In the genomic region with DNA sequence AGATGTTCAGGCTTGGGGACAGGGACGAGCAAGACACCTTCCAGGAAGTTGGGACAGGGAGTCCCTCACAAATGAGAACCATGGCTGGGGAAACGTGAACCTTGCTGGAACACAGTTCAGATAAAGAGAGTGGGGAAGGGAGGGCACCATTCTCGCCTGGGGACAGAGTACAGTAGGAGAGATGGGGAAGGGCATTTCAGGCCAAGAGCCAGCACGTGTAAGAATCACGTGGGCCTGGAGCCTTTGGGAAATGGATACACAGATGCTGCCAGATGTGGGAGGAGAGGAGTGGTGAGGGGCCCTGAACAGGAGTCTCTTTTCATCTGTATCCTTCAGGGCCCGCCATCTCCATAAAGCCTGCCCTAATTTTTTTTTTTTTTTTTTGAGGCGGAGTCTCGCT, we compare ENCODE assay signal across 14 cellular contexts. TPM values are rescaled to one million over a fixed set of nuclear protein-coding genes. Genes with fewer than 3 reads are reported as not detected.
A peak's percentile ranks its signal among the peaks of the same experiment; 100 is the strongest.
DNase-seq lines count a peak whose midpoint lies in the region; ATAC-seq and TF ChIP-seq lines count a peak whose summit lies in the region.
"Had no signal": no experiment of that assay in that cellular context is flagged by ENCODE, and none has a peak within 500 bp of the region (broad histone marks: within the 10 kb centered on the region; RNA-seq: fewer than 3 reads in every experiment).

No MANE protein-coding gene starts in this region.

- DNase-seq in Peyer's patch: peak in 2 of 3 donors; percentile 81 to 85
- peak in 1 of 2 donors; percentile 23 for DNase-seq in cardiac muscle cell (ENCODE audit: low read depth in 1 of 2, low spot score in 1 of 2)
- no peak for DNase-seq in psoas muscle
- DNase-seq in occipital lobe (lab: John Stamatoyannopoulos, UW): no peak
- no peak for DNase-seq in A172 (ENCODE audit: low spot score)
- DNase-seq in pons (ENCODE audit: low spot score): no peak
- DNase-seq: activated naive CD4-positive, alpha-beta T cell treated with Interleukin-2 at 50 U/mL for 16 hours; NCI-H1930; NCI-H748 treated with DMSO at 0.1 percent for 48 hours; stimulated activated CD4-positive, alpha-beta T cell treated with anti-CD3 and anti-CD28 coated beads, Interleukin-4, amount 100 ng/mL, for 1 hour had no signal

- H3K27ac ChIP-seq in Peyer's patch (peak overlapping the region in 3 of 4 donors; percentile 85 to 97 (median 93)), cardiac muscle cell (peak overlapping the region; percentile 39), psoas muscle (no peak overlapping the region)
- H3K27ac ChIP-seq: BLaER1, prostate gland had no signal

- H3K4me1 ChIP-seq in Peyer's patch: peaks cover 0 to 55% (median 6%) of the 10 kb centered on the region in 4 donors
- peaks cover 10% of the 10 kb centered on the region for H3K4me1 ChIP-seq in cardiac muscle cell (ENCODE audit: low read depth)
- peaks cover 10% of the 10 kb centered on the region for H3K4me1 ChIP-seq in psoas muscle
- H3K4me1 ChIP-seq: prostate gland had no signal

- TF ChIP-seq CTCF in Peyer's patch (IDR thresholded peaks at IDR 0.05) (no peak), cardiac muscle cell (IDR thresholded peaks at IDR 0.05; ENCODE audit: low read depth, low read length) (no peak), psoas muscle (IDR thresholded peaks at IDR 0.05) (no peak)

- H3K36me3 ChIP-seq in Peyer's patch: peaks cover 0 to 28% (median 0%) of the 10 kb centered on the region in 3 donors
- no peaks in the 10 kb centered on the region for H3K36me3 ChIP-seq in cardiac muscle cell
- peaks cover 4 to 79% of the 10 kb centered on the region in 2 donors for H3K36me3 ChIP-seq in psoas muscle (ENCODE audit: insufficient read depth in 1 of 2, low read depth in 1 of 2)

- TF ChIP-seq POLR2A in Peyer's patch (IDR thresholded peaks at IDR 0.05): peak in 1 of 2 donors; percentile 36

- no peak overlapping the region for H3K4me3 ChIP-seq in Peyer's patch
- no peak overlapping the region for H3K4me3 ChIP-seq in cardiac muscle cell
- no peak overlapping the region for H3K4me3 ChIP-seq in psoas muscle
- H3K4me3 ChIP-seq: BLaER1, GM23338, prostate gland had no signal

- H3K27me3 ChIP-seq in Peyer's patch (no peaks in the 10 kb centered on the region), cardiac muscle cell (no peaks in the 10 kb centered on the region), psoas muscle (ENCODE audit: insufficient read depth in 3 of 3, low read length in 2 of 3) (no peaks in the 10 kb centered on the region)
- H3K27me3 ChIP-seq: BLaER1 had no signal

- peak in 3 of 4 donors; percentile 12 to 26 (median 17) for ATAC-seq in psoas muscle
- ATAC-seq: GM23338; stimulated activated memory B cell treated with anti-CD40 and anti-IgM and Interleukin-4, amounts not matched to agents 10 μg/mL and 1 μg/mL and 100 μg/mL, for 72 hours had no signal

- WGBS in psoas muscle, 3 donors: 47 to 58% (median 53%) methylated on average over 6 to 8 of the region's 8 CpGs

- H3K9me3 ChIP-seq in Peyer's patch: no peaks in the 10 kb centered on the region
- no peaks in the 10 kb centered on the region for H3K9me3 ChIP-seq in cardiac muscle cell (ENCODE audit: low read depth)
- H3K9me3 ChIP-seq in psoas muscle: no peaks in the 10 kb centered on the region
- H3K9me3 ChIP-seq: BLaER1, prostate gland had no signal

- intact Hi-C loops in psoas muscle (cut with DNase I): no loop called here

RNA-seq across cellular contexts. Expression of gene CLTB, which starts 13.7 kb away (rescaled TPM):
- 100 to 1,000 TPM in 3 of 4 donors, 10 to 100 TPM in 1; 87.5 to 211 (median 196) TPM for total RNA-seq in Peyer's patch
- 187 and 224 TPM in 2 replicates for total RNA-seq in cardiac muscle cell
- 159 and 222 TPM in 2 replicates for polyA plus RNA-seq in cardiac muscle cell
- total RNA-seq in psoas muscle: 100 to 1,000 TPM; 162 to 223 (median 217) TPM
- polyA plus RNA-seq in psoas muscle: 100 to 1,000 TPM; 246 to 413 (median 340) TPM
- 42.0 TPM for total RNA-seq in occipital lobe
- total RNA-seq in A172 (2014; rRNA removed; shearing (Covaris generic)): 193 and 203 TPM in 2 replicates

RNA-seq across cellular contexts. Expression of gene HIGD2A, which starts 14.1 kb away (rescaled TPM):
- total RNA-seq in Peyer's patch (100 to 1,000 TPM in 3 of 4 donors, 10 to 100 TPM in 1; 92.4 to 168 (median 140) TPM), cardiac muscle cell (203 and 313 TPM in 2 replicates), psoas muscle (100 to 1,000 TPM; 181 to 215 (median 212) TPM), occipital lobe (26.4 TPM)
- polyA plus RNA-seq in cardiac muscle cell (273 and 388 TPM in 2 replicates), psoas muscle (100 to 1,000 TPM; 223 to 429 (median 332) TPM)
- 186 and 199 TPM in 2 replicates for total RNA-seq in A172 (2014; rRNA removed; shearing (Covaris generic))

RNA-seq across cellular contexts. Expression of gene NOP16, which starts 14.3 kb away (rescaled TPM):
- total RNA-seq in Peyer's patch (1 to 10 TPM; 7.5 to 8.4 (median 8.2) TPM), cardiac muscle cell (11.5 and 18.0 TPM in 2 replicates), psoas muscle (10 to 100 TPM; 35.6 to 76.2 (median 59.9) TPM), occipital lobe (5.0 TPM)
- polyA plus RNA-seq in cardiac muscle cell (52.0 and 56.7 TPM in 2 replicates), psoas muscle (100 to 1,000 TPM in 1 of 3 donors, 10 to 100 TPM in 2; 87.5 to 206 (median 90.4) TPM)
- 37.9 and 41.4 TPM in 2 replicates for total RNA-seq in A172 (2014; rRNA removed; shearing (Covaris generic))

RNA-seq across cellular contexts. Expression of gene ARL10, which starts 37.4 kb away (rescaled TPM):
- total RNA-seq in Peyer's patch (1 to 10 TPM in 3 of 4 donors, under 1 TPM in 1; 0.53 to 6.2 (median 2.5) TPM), cardiac muscle cell (10.3 and 29.5 TPM in 2 replicates), psoas muscle (1 to 10 TPM; 3.1 to 6.6 (median 5.0) TPM), occipital lobe (50.5 TPM)
- polyA plus RNA-seq in cardiac muscle cell (7.8 and 9.6 TPM in 2 replicates), psoas muscle (1 to 10 TPM; 1.6 to 5.3 (median 3.9) TPM)
- not detected in 2 replicates for total RNA-seq in A172 (2014; rRNA removed; shearing (Covaris generic))

RNA-seq across cellular contexts. Expression of gene KIAA1191, which starts 41.1 kb away (rescaled TPM):
- 10 to 100 TPM; 77.6 to 96.5 (median 83.3) TPM for total RNA-seq in Peyer's patch
- 118 and 160 TPM in 2 replicates for total RNA-seq in cardiac muscle cell
- 125 and 134 TPM in 2 replicates for polyA plus RNA-seq in cardiac muscle cell
- 100 to 1,000 TPM in 1 of 4 donors, 10 to 100 TPM in 3; 46.9 to 201 (median 74.3) TPM for total RNA-seq in psoas muscle
- 10 to 100 TPM; 27.0 to 70.4 (median 42.5) TPM for polyA plus RNA-seq in psoas muscle
- total RNA-seq in occipital lobe: 97.3 TPM
- total RNA-seq in A172 (2014; rRNA removed; shearing (Covaris generic)): 92.3 and 94.4 TPM in 2 replicates

Comparison
In these comparisons a context has a peak if more than half of its experiments do, and no peak if none do; other contexts are left out.
1. DNase-seq: peak in Peyer's patch (2 of 3); none in psoas muscle (0 of 2), occipital lobe (single experiment), A172 (single experiment) and pons (single experiment).